ENCODE assay signal across 8 cellular contexts in genomic region chr4:7939377-7940108, GRCh38. TPM values are rescaled to one million over a fixed set of nuclear protein-coding genes. Genes with fewer than 3 reads are reported as not detected.
DNase-seq lines count a peak whose midpoint lies in the region; ATAC-seq and TF ChIP-seq lines count a peak whose summit lies in the region.

Gene AFAP1, minus strand, starts transcription at chr4:7939861. Its CDS starts 67,783 bp downstream, at chr4:7872078.

- H3K27ac ChIP-seq in BLaER1 treated with 17β-estradiol and CSF1 and Interleukin-3, amounts not matched to agents 10 nM and 100 nM = peak within 1 kb of the TSS; percentile 59 to 82 (median 79); a peak in 21 of 22 replicates
- H3K27ac ChIP-seq in RWPE2 (ENCODE audit: poor library complexity, severe bottlenecking) = peak within 1 kb of the TSS; percentile 71

- peaks cover 9% of the 10 kb centered on the region in 2 donors for H3K27me3 Mint-ChIP-seq in natural killer cell (ENCODE audit: low read depth in 2 of 2)

- no peaks in the 10 kb centered on the region for H3K36me3 ChIP-seq in BLaER1 treated with 17β-estradiol and CSF1 and Interleukin-3, amounts not matched to agents 10 nM and 100 nM
- H3K36me3 ChIP-seq in RWPE2 (ENCODE audit: low read depth) = no peaks in the 10 kb centered on the region; the same call in 1 of the 2 replicates

- H3K9ac ChIP-seq in BLaER1 treated with 17β-estradiol and CSF1 and Interleukin-3, amounts not matched to agents 10 nM and 100 nM = peak within 1 kb of the TSS; percentile 77 to 91 (median 86)

- H4K20me1 ChIP-seq in BLaER1 treated with 17β-estradiol and CSF1 and Interleukin-3, amounts not matched to agents 10 nM and 100 nM = peaks cover 0 to 40% (median 8%) of the 10 kb centered on the region in 11 experiments; a peak in 9 of 22 replicates

- ATAC-seq in GM19463 (IDR thresholded peaks at IDR 0.05; ENCODE audit: unreplicated experiment) (peak; percentile 94), RWPE2 (ENCODE audit: low read depth) (peak; percentile 85), natural killer cell (peak; percentile 93 to 96 (median 94))
- peak; percentile 96 for ATAC-seq in stimulated activated effector memory CD8-positive, alpha-beta T cell treated with anti-CD3 and anti-CD28 coated beads, Interleukin-12 subunit alpha, Interleukin-12 subunit beta, amount 100 ng/mL, for 72 hours

- TF ChIP-seq CTCF in RWPE2 (IDR thresholded peaks at IDR 0.05; ENCODE audit: poor library complexity, severe bottlenecking) = no peak
- TF ChIP-seq CTCF in fibroblast of the aortic adventitia (IDR thresholded peaks at IDR 0.05; ENCODE audit: insufficient read depth, low read length) = no peak
- no peak for TF ChIP-seq CTCF in natural killer cell (IDR thresholded peaks at IDR 0.05)

- peak within 1 kb of the TSS; percentile 72 to 88 (median 82) for H3K4me3 ChIP-seq in BLaER1 treated with 17β-estradiol and CSF1 and Interleukin-3, amounts not matched to agents 10 nM and 100 nM
- peak within 1 kb of the TSS; percentile 87 for H3K4me3 ChIP-seq in RWPE2 (ENCODE audit: severe bottlenecking)
- H3K4me3 ChIP-seq in fibroblast of the aortic adventitia (ENCODE audit: low read depth, low read length) = peak within 1 kb of the TSS; percentile 87

- H3K36me3 Mint-ChIP-seq in natural killer cell = no peaks in the 10 kb centered on the region
- no peaks in the 10 kb centered on the region for H3K36me3 Mint-ChIP-seq in stimulated activated effector memory CD8-positive, alpha-beta T cell treated with anti-CD3 and anti-CD28 coated beads, Interleukin-12 subunit alpha, Interleukin-12 subunit beta, amount 100 ng/mL, for 72 hours

- H3K4me3 Mint-ChIP-seq in natural killer cell = peak within 1 kb of the TSS; percentile 84
- H3K4me3 Mint-ChIP-seq in stimulated activated effector memory CD8-positive, alpha-beta T cell treated with anti-CD3 and anti-CD28 coated beads, Interleukin-12 subunit alpha, Interleukin-12 subunit beta, amount 100 ng/mL, for 72 hours = peak within 1 kb of the TSS; percentile 61

- DNase-seq in HT1080 (ENCODE audit: low read depth) (peak; percentile 71), RWPE2 (ENCODE audit: low spot score) (peak; percentile 84), fibroblast of the aortic adventitia (ENCODE audit: low read depth) (peak; percentile 78), natural killer cell (peak; percentile 85)
- DNase-seq in activated effector memory CD4-positive, alpha-beta T cell treated with anti-CD3 and anti-CD28 coated beads, Interleukin-2, amount 50 U/mL, for 16 hours = peak; percentile 96
- DNase-seq in stimulated activated effector memory CD8-positive, alpha-beta T cell treated with anti-CD3 and anti-CD28 coated beads, Interleukin-12 subunit alpha, Interleukin-12 subunit beta, amount 100 ng/mL, for 72 hours (ENCODE audit: low spot score in 2 of 2) = peak; percentile 89

- peaks cover 16 to 36% (median 21%) of the 10 kb centered on the region in 10 experiments for H3K4me1 ChIP-seq in BLaER1 treated with 17β-estradiol and CSF1 and Interleukin-3, amounts not matched to agents 10 nM and 100 nM
- peaks cover 35% of the 10 kb centered on the region for H3K4me1 ChIP-seq in RWPE2 (ENCODE audit: insufficient read depth, poor library complexity, severe bottlenecking)

- intact Hi-C loops in natural killer cell (cut with micrococcal nuclease) = loop anchor here (2.0 to 5.0 kb wide), 3 partner anchors 21 to 48 kb away; no protein-coding TSS in a partner anchor

- H3K9me3 ChIP-seq in BLaER1 treated with 17β-estradiol and CSF1 and Interleukin-3, amounts not matched to agents 10 nM and 100 nM (replicated peaks in 1 of 11) = no peaks in the 10 kb centered on the region
- no peaks in the 10 kb centered on the region for H3K9me3 ChIP-seq in RWPE2 (ENCODE audit: severe bottlenecking)

- H3K4me2 ChIP-seq in BLaER1 treated with 17β-estradiol and CSF1 and Interleukin-3, amounts not matched to agents 10 nM and 100 nM = peak within 1 kb of the TSS; percentile 97 to 100 (median 99)

- H3K9me3 Mint-ChIP-seq in natural killer cell = no peaks in the 10 kb centered on the region
- H3K9me3 Mint-ChIP-seq in stimulated activated effector memory CD8-positive, alpha-beta T cell treated with anti-CD3 and anti-CD28 coated beads, Interleukin-12 subunit alpha, Interleukin-12 subunit beta, amount 100 ng/mL, for 72 hours = no peaks in the 10 kb centered on the region

- peaks cover 9 to 11% of the 10 kb centered on the region in 2 donors for H3K4me1 Mint-ChIP-seq in natural killer cell
- peaks cover 17% of the 10 kb centered on the region for H3K4me1 Mint-ChIP-seq in stimulated activated effector memory CD8-positive, alpha-beta T cell treated with anti-CD3 and anti-CD28 coated beads, Interleukin-12 subunit alpha, Interleukin-12 subunit beta, amount 100 ng/mL, for 72 hours

- peaks cover 15 to 37% (median 26%) of the 10 kb centered on the region in 11 experiments for H3K27me3 ChIP-seq in BLaER1 treated with 17β-estradiol and CSF1 and Interleukin-3, amounts not matched to agents 10 nM and 100 nM
- H3K27me3 ChIP-seq in RWPE2 (ENCODE audit: insufficient read depth, poor library complexity, severe bottlenecking) = no peaks in the 10 kb centered on the region

- peak within 1 kb of the TSS in 1 of 2 donors; percentile 30 for H3K27ac Mint-ChIP-seq in natural killer cell
- H3K27ac Mint-ChIP-seq in stimulated activated effector memory CD8-positive, alpha-beta T cell treated with anti-CD3 and anti-CD28 coated beads, Interleukin-12 subunit alpha, Interleukin-12 subunit beta, amount 100 ng/mL, for 72 hours = no peak within 1 kb of the TSS

RNA-seq across cellular contexts. Expression of gene AFAP1, which starts in this region (rescaled TPM):
- total RNA-seq in HT1080 (2014; rRNA removed; shearing (Covaris generic)) = 11.0 and 11.3 TPM in 2 replicates
- polyA plus RNA-seq in HT1080 (2015; cell fraction: cytosol; rRNA removed) = 19.9 and 26.2 TPM in 2 replicates
- 38.3 and 41.3 TPM in 2 replicates for polyA plus RNA-seq in HT1080 (2015; cell fraction: nucleus; rRNA removed)
- total RNA-seq in fibroblast of the aortic adventitia (ENCODE audit: low replicate concordance) (66.0 and 83.9 TPM in 2 replicates), natural killer cell (10 to 100 TPM in 1 of 3 donors, 1 to 10 TPM in 2; 4.9 to 12.5 (median 9.5) TPM)

Comparison
In these comparisons a context has a peak if more than half of its experiments do, and no peak if none do; other contexts are left out.
1. Peak in every context shown above with its lines: DNase-seq, ATAC-seq, H3K4me3 ChIP-seq and H3K27ac ChIP-seq.